6 cellular contexts compared by ENCODE assay signal in genomic region chr4:1999308-1999707, GRCh38. TPM values are rescaled to one million over a fixed set of nuclear protein-coding genes. Genes with fewer than 3 reads are reported as not detected.
DNase-seq lines count a peak whose midpoint lies in the region; TF ChIP-seq lines count a peak whose summit lies in the region.
"Not testable (repeated sequence)": the region's sequence is repeated elsewhere in the genome, so short reads cannot be mapped to it uniquely, and the experiment has no call there.
"Had no signal": no experiment of that assay in that cellular context is flagged by ENCODE, and none has a peak within 500 bp of the region (broad histone marks: within the 10 kb centered on the region; RNA-seq: fewer than 3 reads in every experiment).

No MANE protein-coding gene starts in this region.

- H3F3A ChIP-seq in PC-9 (ENCODE audit: insufficient read depth, low read depth), result peaks cover 37% of the 10 kb centered on the region

- not testable (repeated sequence) for H3K4me3 ChIP-seq in PC-9; esophagus squamous epithelium; urinary bladder (ENCODE audit: low read depth, low read length)
- peak overlapping the region; percentile 9 for H3K4me3 ChIP-seq in parathyroid adenoma (ENCODE audit: low read depth, low read length)

- H3K79me2 ChIP-seq in PC-9 (ENCODE audit: low read depth) (peaks cover 97% of the 10 kb centered on the region), parathyroid adenoma (peaks cover 16% of the 10 kb centered on the region)

- H3K27ac Mint-ChIP-seq in activated naive CD4-positive, alpha-beta T cell treated with anti-CD3 and anti-CD28 coated beads, Interleukin-2, amount 50 U/mL, for 24 hours, result peak overlapping the region; percentile 57

- H3K27ac ChIP-seq in PC-9, result peak overlapping the region; percentile 62
- H3K27ac ChIP-seq in esophagus squamous epithelium, result peak overlapping the region in 3 of 4 donors; percentile 73 to 85 (median 74)
- peak overlapping the region; percentile 69 for H3K27ac ChIP-seq in parathyroid adenoma
- H3K27ac ChIP-seq in urinary bladder (ENCODE audit: low read depth), result peak overlapping the region; percentile 2

- H3K4me3 Mint-ChIP-seq in activated naive CD4-positive, alpha-beta T cell treated with anti-CD3 and anti-CD28 coated beads, Interleukin-2, amount 50 U/mL, for 24 hours, result not testable (repeated sequence)

- H4K20me1 ChIP-seq in PC-9 (ENCODE audit: insufficient read depth), result peaks cover 30% of the 10 kb centered on the region; the same call in 1 of the 2 replicates

- H3K36me3 Mint-ChIP-seq in activated naive CD4-positive, alpha-beta T cell treated with anti-CD3 and anti-CD28 coated beads, Interleukin-2, amount 50 U/mL, for 24 hours, result peaks cover 55% of the 10 kb centered on the region

- not testable (repeated sequence) for TF ChIP-seq POLR2A in esophagus squamous epithelium (IDR thresholded peaks at IDR 0.05)

- peaks cover 17% of the 10 kb centered on the region for H3K36me3 ChIP-seq in PC-9 (ENCODE audit: low read depth)
- peaks cover 0 to 38% (median 7%) of the 10 kb centered on the region in 3 donors for H3K36me3 ChIP-seq in esophagus squamous epithelium
- not testable (repeated sequence) for H3K36me3 ChIP-seq in parathyroid adenoma (ENCODE audit: control insufficient read depth, insufficient read depth, low read length); urinary bladder (ENCODE audit: insufficient read depth)

- not testable (repeated sequence) for H3K27me3 Mint-ChIP-seq in activated naive CD4-positive, alpha-beta T cell treated with anti-CD3 and anti-CD28 coated beads, Interleukin-2, amount 50 U/mL, for 24 hours

- not testable (repeated sequence) for H3K27me3 ChIP-seq in PC-9 (ENCODE audit: insufficient read depth, low read depth); esophagus squamous epithelium; parathyroid adenoma (ENCODE audit: control insufficient read depth, insufficient read depth, low read length)

- intact Hi-C loops in PC-9 (cut with micrococcal nuclease; ENCODE audit: unreplicated experiment); esophagus squamous epithelium (cut with DNase I): not testable (repeated sequence)

- H3K9me3 Mint-ChIP-seq in activated naive CD4-positive, alpha-beta T cell treated with anti-CD3 and anti-CD28 coated beads, Interleukin-2, amount 50 U/mL, for 24 hours, result peaks cover 22% of the 10 kb centered on the region

- H3K9ac ChIP-seq in parathyroid adenoma, result not testable (repeated sequence)

- not testable (repeated sequence) for H2AFZ ChIP-seq in PC-9, parathyroid adenoma

- H3K4me1 Mint-ChIP-seq in activated naive CD4-positive, alpha-beta T cell treated with anti-CD3 and anti-CD28 coated beads, Interleukin-2, amount 50 U/mL, for 24 hours, result peaks cover 76% of the 10 kb centered on the region

- 69 to 84% methylated on average over 4 of the region's 4 CpGs for WGBS in esophagus squamous epithelium, 2 donors
- WGBS in urinary bladder, result 94% methylated on average over 4 of the region's 4 CpGs

- H3K9me2 ChIP-seq in PC-9 (ENCODE audit: insufficient read depth), result not testable (repeated sequence)

- not testable (repeated sequence) for DNase-seq in PC-9; esophagus squamous epithelium (lab: John Stamatoyannopoulos, UW)

- not testable (repeated sequence) for BruUV-seq in PC-9 (replicated peaks; lab: Mats Ljungman, UMichigan)

- not testable (repeated sequence) for TF ChIP-seq CTCF in PC-9 (conservative IDR thresholded peaks at IDR 0.05); esophagus squamous epithelium (IDR thresholded peaks at IDR 0.05); parathyroid adenoma (IDR thresholded peaks at IDR 0.05)

- POLR2A ChIA-PET in PC-9 (lab: Charles Lee; ENCODE audit: unreplicated experiment), result not testable (repeated sequence)

- H3K9me3 ChIP-seq in PC-9 (ENCODE audit: insufficient read depth, low read depth); esophagus squamous epithelium; parathyroid adenoma (ENCODE audit: control insufficient read depth, low read length): not testable (repeated sequence)

- peaks cover 35% of the 10 kb centered on the region for H3K4me1 ChIP-seq in PC-9 (replicated peaks; ENCODE audit: insufficient read depth)
- peaks cover 0 to 46% (median 22%) of the 10 kb centered on the region in 3 donors for H3K4me1 ChIP-seq in esophagus squamous epithelium
- H3K4me1 ChIP-seq in parathyroid adenoma; urinary bladder (ENCODE audit: insufficient read depth): not testable (repeated sequence)

- CTCF ChIA-PET in PC-9 (lab: Charles Lee), result not testable (repeated sequence)

- H3K4me2 ChIP-seq in PC-9 (peak overlapping the region; percentile 71), parathyroid adenoma (ENCODE audit: low read length) (peak overlapping the region; percentile 29)

RNA-seq across cellular contexts. Expression of gene NELFA, which starts 9.5 kb away (rescaled TPM):
- 52.4 and 70.1 TPM in 2 replicates for total RNA-seq in PC-9 (2021)
- 10 to 100 TPM; 23.1 to 36.8 (median 25.0) TPM for total RNA-seq in esophagus squamous epithelium
- total RNA-seq in urinary bladder, result 17.4 TPM
- polyA plus RNA-seq in urinary bladder, result 26.9 TPM

RNA-seq across cellular contexts. Expression of gene NAT8L, which starts 59.8 kb away (rescaled TPM):
- 2.1 and 4.1 TPM in 2 replicates for total RNA-seq in PC-9 (2021)
- under 1 TPM in 1 of 4 donors, not detected in 3; under 0.01 TPM for total RNA-seq in esophagus squamous epithelium
- 0.16 TPM for total RNA-seq in urinary bladder
- 0.82 TPM for polyA plus RNA-seq in urinary bladder
- total RNA-seq: CD4-positive, alpha-beta T cell had no signal

Comparison
In these comparisons a context has a peak if more than half of its experiments do, and no peak if none do; other contexts are left out.
1. H3K27ac ChIP-seq: peak in every context shown above with its lines; median percentile 74 in esophagus squamous epithelium; 69 in parathyroid adenoma; 62 in PC-9; 2 in urinary bladder.